Comparison of ENCODE assay signal across 27 cellular contexts in genomic region chr2:84383271-84383670, GRCh38.
"Had no signal": no experiment of that assay in that cellular context is flagged by ENCODE, and none has a peak within 500 bp of the region (broad histone marks: within the 10 kb centered on the region; RNA-seq: fewer than 3 reads in every experiment).

No MANE protein-coding gene starts in this region.

- H3K36me3 Mint-ChIP-seq: natural killer cell; neural progenitor cell; stimulated activated memory B cell treated with anti-CD40 and anti-IgM and Interleukin-4, amounts not matched to agents 10 μg/mL and 1 μg/mL and 100 μg/mL, for 72 hours; type B pancreatic cell had no signal

- H3K9me3 Mint-ChIP-seq: natural killer cell; neural progenitor cell; stimulated activated memory B cell treated with anti-CD40 and anti-IgM and Interleukin-4, amounts not matched to agents 10 μg/mL and 1 μg/mL and 100 μg/mL, for 72 hours; stimulated activated naive CD8-positive, alpha-beta T cell treated with anti-CD3 and anti-CD28 coated beads, Interleukin-15, amount 100 ng/mL, for 72 hours; type B pancreatic cell had no signal

- ATAC-seq: natural killer cell; psoas muscle; right cardiac atrium; right lobe of liver; stimulated activated memory B cell treated with anti-CD40 and anti-IgM and Interleukin-4, amounts not matched to agents 10 μg/mL and 1 μg/mL and 100 μg/mL, for 72 hours; stimulated activated naive CD8-positive, alpha-beta T cell treated with anti-CD3 and anti-CD28 coated beads, Interleukin-15, amount 100 ng/mL, for 72 hours; stimulated activated naive CD8-positive, alpha-beta T cell treated with anti-CD3 and anti-CD28 coated beads, Interleukin-15, Interleukin-2, amounts not matched to agents 100 U/mL and 50 U/mL, for 24 hours; upper lobe of right lung had no signal

- H3K27me3 Mint-ChIP-seq: progenitor cell of endocrine pancreas had no signal

- H3K4me3 Mint-ChIP-seq: natural killer cell; nephron; neural progenitor cell; stimulated activated memory B cell treated with anti-CD40 and anti-IgM and Interleukin-4, amounts not matched to agents 10 μg/mL and 1 μg/mL and 100 μg/mL, for 72 hours; stimulated activated naive CD8-positive, alpha-beta T cell treated with anti-CD3 and anti-CD28 coated beads, Interleukin-15, amount 100 ng/mL, for 72 hours; type B pancreatic cell had no signal

- H3K4me1 Mint-ChIP-seq: natural killer cell; nephron; stimulated activated memory B cell treated with anti-CD40 and anti-IgM and Interleukin-4, amounts not matched to agents 10 μg/mL and 1 μg/mL and 100 μg/mL, for 72 hours; stimulated activated naive CD8-positive, alpha-beta T cell treated with anti-CD3 and anti-CD28 coated beads, Interleukin-15, amount 100 ng/mL, for 72 hours had no signal

- DNase-seq: natural killer cell; occipital lobe; ovary; posterior cingulate gyrus; psoas muscle; right cardiac atrium; right lobe of liver; sigmoid colon; spleen; stimulated activated CD4-positive, alpha-beta T cell treated with anti-CD3 and anti-CD28 coated beads, Interleukin-12 subunit alpha, Interleukin-12 subunit beta, amount 100 ng/mL, for 4 hours; stimulated activated CD4-positive, alpha-beta T cell treated with anti-CD3 and anti-CD28 coated beads, Interleukin-1b, Interleukin-23, amount 100 ng/mL, for 48 hours; stimulated activated CD4-positive, alpha-beta T cell treated with anti-CD3 and anti-CD28 coated beads, Interleukin-4, amount 100 ng/mL, for 1 hour; stimulated activated CD4-positive, alpha-beta T cell treated with anti-CD3 and anti-CD28 coated beads, Interleukin-4, amount 100 ng/mL, for 4 hours; stimulated activated CD8-positive, alpha-beta memory T cell treated with anti-CD3 and anti-CD28 coated beads, Interleukin-4, amount 100 ng/mL, for 48 hours; stimulated activated naive CD4-positive, alpha-beta T cell; stimulated activated naive CD8-positive, alpha-beta T cell treated with anti-CD3 and anti-CD28 coated beads, Interleukin-15, amount 100 ng/mL, for 72 hours; stimulated activated naive CD8-positive, alpha-beta T cell treated with anti-CD3 and anti-CD28 coated beads, Interleukin-15, Interleukin-2, amounts not matched to agents 100 U/mL and 50 U/mL, for 24 hours; substantia nigra; testis; tibial artery; transverse colon; upper lobe of right lung had no signal

- H3K27ac Mint-ChIP-seq: natural killer cell; nephron; neural progenitor cell; progenitor cell of endocrine pancreas; stimulated activated memory B cell treated with anti-CD40 and anti-IgM and Interleukin-4, amounts not matched to agents 10 μg/mL and 1 μg/mL and 100 μg/mL, for 72 hours; stimulated activated naive CD8-positive, alpha-beta T cell treated with anti-CD3 and anti-CD28 coated beads, Interleukin-15, amount 100 ng/mL, for 72 hours; type B pancreatic cell had no signal
